In genomic region chr17:5419356-5419958, GRCh38 we compare ENCODE assay signal across 1 cellular context.
TF ChIP-seq lines count a peak whose summit lies in the region.

Gene NUP88 (minus strand): TSS chr17:5419662. CDS start chr17:5419650, 12 bp downstream.

TF ChIP-seq in HepG2, 621 proteins besides CTCF, POLR2A, EP300 and RAD21 (continued from another document):
- TF ChIP-seq ZNF281 (CRISPR knock-in tag; IDR thresholded peaks at IDR 0.05; ENCODE audit: borderline replicate concordance) = no peak; the same call in 1 of the 2 replicates
- TF ChIP-seq ZBTB46 (CRISPR knock-in tag; IDR thresholded peaks at IDR 0.05; ENCODE audit: borderline replicate concordance) = no peak
- no peak for TF ChIP-seq ZNF839 (CRISPR knock-in tag; IDR thresholded peaks at IDR 0.05; ENCODE audit: borderline replicate concordance)
- TF ChIP-seq ZNF230 (CRISPR knock-in tag; IDR thresholded peaks at IDR 0.05) = no peak; the same call in 1 of the 2 replicates
- TF ChIP-seq ZNF276 (CRISPR knock-in tag; IDR thresholded peaks at IDR 0.05; ENCODE audit: low read depth) = no peak
- peak; percentile 86 for TF ChIP-seq SRSF1 (optimal IDR thresholded peaks at IDR 0.05; ENCODE audit: low read depth, low read length)
- no peak for TF ChIP-seq ZNF782 (CRISPR knock-in tag; IDR thresholded peaks at IDR 0.05; ENCODE audit: borderline replicate concordance)
- TF ChIP-seq DNMT1 (CRISPR knock-in tag; IDR thresholded peaks at IDR 0.05) = no peak
- TF ChIP-seq ESRRA (CRISPR knock-in tag; IDR thresholded peaks at IDR 0.05; ENCODE audit: low read depth) = no peak
- no peak; the same call in 1 of the 2 replicates for TF ChIP-seq KDM3A (CRISPR knock-in tag; IDR thresholded peaks at IDR 0.05; ENCODE audit: low read depth)
- TF ChIP-seq ZNF691 (CRISPR knock-in tag; IDR thresholded peaks at IDR 0.05; ENCODE audit: borderline replicate concordance, low read depth) = no peak
- no peak for TF ChIP-seq ZNF17 (CRISPR knock-in tag; IDR thresholded peaks at IDR 0.05)
- TF ChIP-seq ZNF18 (CRISPR knock-in tag; IDR thresholded peaks at IDR 0.05; ENCODE audit: insufficient replicate concordance) = no peak
- TF ChIP-seq ZNF260 (CRISPR knock-in tag; IDR thresholded peaks at IDR 0.05; ENCODE audit: borderline replicate concordance, low read depth) = no peak
- TF ChIP-seq PLRG1 (conservative IDR thresholded peaks at IDR 0.05) = no peak
- peak; percentile 10 for TF ChIP-seq TAF15 (IDR thresholded peaks at IDR 0.05; ENCODE audit: low read depth, low read length, poor library complexity, severe bottlenecking)
- TF ChIP-seq ZNF280D (CRISPR knock-in tag; IDR thresholded peaks at IDR 0.05) = 0 out of 2 replicates have a peak, but pooled peaks have one; percentile 36
TF ChIP-seq in HepG2: peak in this region for 156.
